Comparison of ENCODE assay signal across 24 cellular contexts in genomic region chr22:23503736-23504440, GRCh38.
DNase-seq lines count a peak whose midpoint lies in the region; ATAC-seq and TF ChIP-seq lines count a peak whose summit lies in the region.
"Had no signal": no experiment of that assay in that cellular context is flagged by ENCODE, and none has a peak within 500 bp of the region (broad histone marks: within the 10 kb centered on the region; RNA-seq: fewer than 3 reads in every experiment).

No MANE protein-coding gene starts in this region.

- no peak overlapping the region for H2BK15ac ChIP-seq in neuronal stem cell (ENCODE audit: low read length)

- CTCF ChIA-PET in SK-N-SH (lab: Yijun Ruan, JAX), result no interaction called here

- no peaks in the 10 kb centered on the region for H4K20me1 ChIP-seq in SK-N-SH (ENCODE audit: insufficient read depth)

- H4K91ac ChIP-seq in neuronal stem cell (ENCODE audit: low read depth, low read length, poor library complexity), result no peak overlapping the region

- ATAC-seq in SK-N-SH treated with all-trans-retinoic acid at 6 μM for 48 hours, result no peak
- ATAC-seq in HG02852 (IDR thresholded peaks at IDR 0.05; ENCODE audit: unreplicated experiment), result no peak
- ATAC-seq in HG02588 (IDR thresholded peaks at IDR 0.05; ENCODE audit: unreplicated experiment), result no peak
- ATAC-seq: activated naive CD8-positive, alpha-beta T cell treated with anti-CD3 and anti-CD28 coated beads, Interleukin-2, amount 50 U/mL, for 24 hours had no signal

- H3K9me2 ChIP-seq in SK-N-SH, result no peaks in the 10 kb centered on the region

- H3K18ac ChIP-seq in neuronal stem cell (ENCODE audit: low read length), result peak overlapping the region; percentile 44

- H3K9ac ChIP-seq in SK-N-SH, result no peak overlapping the region
- H3K9ac ChIP-seq in neuronal stem cell (ENCODE audit: low read depth, low read length, poor library complexity), result no peak overlapping the region
- H3K9ac ChIP-seq: KMS-11 had no signal

- H4K8ac ChIP-seq in neuronal stem cell (ENCODE audit: low read depth, low read length), result no peak overlapping the region

- no peak for TF ChIP-seq EP300 in SK-N-SH (IDR thresholded peaks at IDR 0.05; ENCODE audit: borderline replicate concordance in 1 of 2, low read depth in 1 of 2, low read length in 1 of 2)

- H3K27ac ChIP-seq in SK-N-SH (ENCODE audit: low read depth in 2 of 2, low read length in 1 of 2) (no peak overlapping the region), neuronal stem cell (replicated peaks; ENCODE audit: low read length) (no peak overlapping the region)
- H3K27ac ChIP-seq: 22Rv1, brain microvascular endothelial cell, KMS-11, SK-N-MC, tibial artery had no signal

- DNase-seq in SK-N-SH, result peak; percentile 19
- peak; percentile 7 for DNase-seq in GM13977 (ENCODE audit: low spot score)
- peak; percentile 4 for DNase-seq in epidermal melanocyte (ENCODE audit: insufficient read length, low spot score)
- no peak for DNase-seq in neuronal stem cell (ENCODE audit: low spot score)
- no peak for DNase-seq in GM19238 (ENCODE audit: insufficient read length, low spot score)
- DNase-seq: activated CD4-positive, alpha-beta T cell treated with anti-CD3 and anti-CD28 coated beads for 4 hours; activated CD8-positive, alpha-beta memory T cell treated with anti-CD3 and anti-CD28 coated beads for 24 hours; activated gamma-delta T cell; activated naive CD8-positive, alpha-beta T cell treated with anti-CD3 and anti-CD28 coated beads, Interleukin-2, amount 50 U/mL, for 24 hours; brain microvascular endothelial cell; effector CD8-positive, alpha-beta T cell; erythroblast; glutamatergic neuron; H9; MV-4-11; OCI-M1 had no signal

- H2BK12ac ChIP-seq in neuronal stem cell (ENCODE audit: low read length), result no peak overlapping the region

- H3K27me3 ChIP-seq in SK-N-SH (ENCODE audit: insufficient read depth), result no peaks in the 10 kb centered on the region
- peaks cover 0 to 2% (median 1%) of the 10 kb centered on the region in 3 experiments for H3K27me3 ChIP-seq in neuronal stem cell (ENCODE audit: control insufficient read depth in 3 of 3, insufficient read depth in 3 of 3, low read depth in 1 of 3, low read length in 3 of 3)
- H3K27me3 ChIP-seq: brain microvascular endothelial cell had no signal

- H3K14ac ChIP-seq in neuronal stem cell (ENCODE audit: low read length), result no peak overlapping the region

- TF ChIP-seq CTCF in SK-N-SH (IDR thresholded peaks at IDR 0.05) (no peak), GM13977 (IDR thresholded peaks at IDR 0.05; ENCODE audit: extremely low read depth, insufficient read depth, missing control alignments) (no peak)

- H2BK120ac ChIP-seq in neuronal stem cell (ENCODE audit: low read depth, low read length), result no peak overlapping the region

- H2AK5ac ChIP-seq in neuronal stem cell (ENCODE audit: low read depth, low read length), result no peak overlapping the region

- H3K4me1 ChIP-seq in SK-N-SH (ENCODE audit: control insufficient read depth in 1 of 2, insufficient read depth in 2 of 2, low read depth in 1 of 2, low read length in 1 of 2) (peaks cover 0 to 30% of the 10 kb centered on the region in 2 experiments; a peak in 1 of 4 replicates), neuronal stem cell (ENCODE audit: control insufficient read depth in 2 of 2, insufficient read depth in 1 of 2, low read depth in 1 of 2, low read length in 2 of 2) (peaks cover 0 to 7% of the 10 kb centered on the region in 2 donors)

- no peak overlapping the region for H3K4me3 ChIP-seq in SK-N-SH (ENCODE audit: low read depth in 2 of 2, low read length in 1 of 2)
- H3K4me3 ChIP-seq in neuronal stem cell (ENCODE audit: low read length in 2 of 2), result no peak overlapping the region
- H3K4me3 ChIP-seq: lung, SK-N-MC, tibial artery had no signal

- no peak overlapping the region for H3K23ac ChIP-seq in neuronal stem cell (ENCODE audit: low read depth, low read length, poor library complexity)

- H3K79me1 ChIP-seq in neuronal stem cell (ENCODE audit: low read depth, low read length), result peaks cover 2% of the 10 kb centered on the region

- WGBS in SK-N-SH (ENCODE audit: low lambda C conversion rate), result 76% methylated on average over 15 of the region's 15 CpGs
- WGBS in neuronal stem cell (ENCODE audit: extremely low coverage in 2 of 2, insufficient read length in 2 of 2, insufficient replicate concordance in 1 of 2), 2 donors, result no CpG with 5 or more reads among the region's 15 CpGs

- H3K9me3 ChIP-seq in SK-N-SH (no peaks in the 10 kb centered on the region), neuronal stem cell (replicated peaks in 1 of 2; ENCODE audit: control insufficient read depth in 2 of 2, insufficient read depth in 1 of 2, low read depth in 1 of 2, low read length in 2 of 2) (no peaks in the 10 kb centered on the region)
- H3K9me3 ChIP-seq: tibial artery had no signal

- no peak overlapping the region for H2BK5ac ChIP-seq in neuronal stem cell (ENCODE audit: low read length)

- H3K4ac ChIP-seq in neuronal stem cell (ENCODE audit: low read length), result no peak overlapping the region

- H3K36me3 ChIP-seq in SK-N-SH (replicated peaks in 1 of 2; ENCODE audit: control insufficient read depth in 1 of 2, insufficient read depth in 2 of 2, low read length in 1 of 2) (no peaks in the 10 kb centered on the region), neuronal stem cell (replicated peaks in 1 of 2; ENCODE audit: control insufficient read depth in 2 of 2, insufficient read depth in 2 of 2, low read length in 2 of 2) (no peaks in the 10 kb centered on the region)
- H3K36me3 ChIP-seq: brain microvascular endothelial cell, tibial artery had no signal

- POLR2A ChIA-PET in SK-N-SH (lab: Yijun Ruan, JAX), result no interaction called here

- H3K4me2 ChIP-seq in SK-N-SH (no peak overlapping the region), neuronal stem cell (ENCODE audit: insufficient read depth, low read length, poor library complexity, severe bottlenecking) (no peak overlapping the region)
- H3K4me2 ChIP-seq: KMS-11 had no signal

- in situ Hi-C loops in GM13977 (cut with MboI; ENCODE audit: low pct_unique_long_range_greater_than_20kb, low sequenced_read_pairs, unreplicated experiment), result no loop called here

- TF ChIP-seq RAD21 in SK-N-SH (IDR thresholded peaks at IDR 0.05; ENCODE audit: low read length), result no peak

- H3K79me2 ChIP-seq in SK-N-SH (ENCODE audit: insufficient read depth), result no peaks in the 10 kb centered on the region

- H2AFZ ChIP-seq in SK-N-SH (ENCODE audit: low read depth) (no peak overlapping the region), neuronal stem cell (ENCODE audit: low read length) (no peak overlapping the region)

- H3F3A ChIP-seq in SK-N-SH (replicated peaks; ENCODE audit: insufficient read depth), result no peaks in the 10 kb centered on the region

TF ChIP-seq in SK-N-SH, 30 proteins besides CTCF, POLR2A, EP300 and RAD21 (continues in another document):
- no peak for TF ChIP-seq RFX5 (IDR thresholded peaks at IDR 0.05; ENCODE audit: low read length)
- TF ChIP-seq FOSL2 (IDR thresholded peaks at IDR 0.05; ENCODE audit: borderline replicate concordance, low read depth), result no peak
- TF ChIP-seq SMC3 (IDR thresholded peaks at IDR 0.05; ENCODE audit: low read depth, low read length), result no peak
- TF ChIP-seq TAF1 (IDR thresholded peaks at IDR 0.05; ENCODE audit: borderline replicate concordance, low read depth, low read length), result no peak
- TF ChIP-seq NFIC (IDR thresholded peaks at IDR 0.05; ENCODE audit: borderline replicate concordance), result no peak
- TF ChIP-seq, protein P1, sequence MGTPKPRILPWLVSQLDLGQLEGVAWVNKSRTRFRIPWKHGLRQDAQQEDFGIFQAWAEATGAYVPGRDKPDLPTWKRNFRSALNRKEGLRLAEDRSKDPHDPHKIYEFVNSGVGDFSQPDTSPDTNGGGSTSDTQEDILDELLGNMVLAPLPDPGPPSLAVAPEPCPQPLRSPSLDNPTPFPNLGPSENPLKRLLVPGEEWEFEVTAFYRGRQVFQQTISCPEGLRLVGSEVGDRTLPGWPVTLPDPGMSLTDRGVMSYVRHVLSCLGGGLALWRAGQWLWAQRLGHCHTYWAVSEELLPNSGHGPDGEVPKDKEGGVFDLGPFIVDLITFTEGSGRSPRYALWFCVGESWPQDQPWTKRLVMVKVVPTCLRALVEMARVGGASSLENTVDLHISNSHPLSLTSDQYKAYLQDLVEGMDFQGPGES (IDR thresholded peaks at IDR 0.05; ENCODE audit: low read depth, low read length), result no peak
- no peak for TF ChIP-seq MXI1 (IDR thresholded peaks at IDR 0.05; ENCODE audit: low read depth, low read length)

TF ChIP-seq in SK-N-SH treated with all-trans-retinoic acid at 6 μM for 48 hours, 23 proteins besides CTCF, POLR2A, EP300 and RAD21 (continues in another document):
- TF ChIP-seq ARNTL (CRISPR knock-in tag; IDR thresholded peaks at IDR 0.05; ENCODE audit: borderline replicate concordance, low read depth) (no peak), ZNF565 (CRISPR knock-in tag; conservative IDR thresholded peaks at IDR 0.05; ENCODE audit: low read depth) (no peak), SNAI2 (CRISPR knock-in tag; IDR thresholded peaks at IDR 0.05) (no peak), ISL1 (CRISPR knock-in tag; IDR thresholded peaks at IDR 0.05) (no peak), ZNF8 (CRISPR knock-in tag; IDR thresholded peaks at IDR 0.05) (no peak), CSRNP3 (CRISPR knock-in tag; IDR thresholded peaks at IDR 0.05) (no peak), GLIS3 (CRISPR knock-in tag; IDR thresholded peaks at IDR 0.05) (no peak), RARB (CRISPR knock-in tag; IDR thresholded peaks at IDR 0.05) (no peak), ZFP3 (CRISPR knock-in tag; IDR thresholded peaks at IDR 0.05) (no peak), PPARA (CRISPR knock-in tag; IDR thresholded peaks at IDR 0.05; ENCODE audit: borderline replicate concordance) (no peak), CSDC2 (CRISPR knock-in tag; IDR thresholded peaks at IDR 0.05) (no peak)

Comparison
In these comparisons a context has a peak if more than half of its experiments do, and no peak if none do; other contexts are left out.
1. DNase-seq: peak in SK-N-SH (single experiment), GM13977 (single experiment) and epidermal melanocyte (single experiment); none in neuronal stem cell (single experiment) and GM19238 (single experiment).